ENCODE assay signal across 8 cellular contexts in the genomic region with DNA sequence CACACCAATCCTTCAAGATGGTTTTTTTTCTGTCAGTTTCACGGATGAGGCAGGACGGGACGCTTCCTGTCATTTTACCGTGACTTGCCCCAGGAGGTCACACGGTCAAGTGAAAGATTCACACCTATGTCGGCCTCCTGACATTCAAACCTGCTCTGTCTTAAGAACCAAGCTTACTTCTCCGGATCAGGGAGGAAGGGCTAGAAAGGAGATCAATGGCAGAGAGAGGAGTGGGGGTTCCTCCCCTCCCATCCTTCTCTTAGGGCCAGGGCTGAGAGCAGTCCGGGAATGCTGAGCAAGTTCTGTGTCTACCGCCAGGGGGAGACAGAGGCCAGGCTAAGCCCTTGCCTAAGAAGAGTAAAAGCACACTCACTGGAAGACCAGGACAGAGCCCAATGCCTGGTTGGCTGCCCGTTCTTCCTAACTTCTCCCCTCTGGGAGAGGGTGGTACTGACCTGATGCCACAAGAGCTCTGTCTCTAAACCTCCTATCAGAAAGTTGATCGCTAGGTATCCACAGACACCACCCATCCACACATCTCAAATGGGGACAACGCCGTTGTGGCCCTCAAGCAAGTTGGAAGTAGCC. TPM values are rescaled to one million over a fixed set of nuclear protein-coding genes. Genes with fewer than 3 reads are reported as not detected.
DNase-seq lines count a peak whose midpoint lies in the region; ATAC-seq, FAIRE-seq and TF ChIP-seq lines count a peak whose summit lies in the region.

No MANE protein-coding gene starts in this region.

- FAIRE-seq in pancreas (lab: Jason Lieb, UNC): no peak

- peak overlapping the region; percentile 78 for H3K4me3 Mint-ChIP-seq in activated naive CD8-positive, alpha-beta T cell treated with anti-CD3 and anti-CD28 coated beads, Interleukin-2, amount 10 ng/mL, durations not matched to agents 7 days and 5 days

- H3K9me3 ChIP-seq in pancreas (no peaks in the 10 kb centered on the region), thyroid gland (no peaks in the 10 kb centered on the region)

- H3K4me1 Mint-ChIP-seq in activated naive CD8-positive, alpha-beta T cell treated with anti-CD3 and anti-CD28 coated beads, Interleukin-2, amount 10 ng/mL, durations not matched to agents 7 days and 5 days: peaks cover 17% of the 10 kb centered on the region

- peak; percentile 22 for ATAC-seq in GM21576 (IDR thresholded peaks at IDR 0.05; ENCODE audit: unreplicated experiment)
- ATAC-seq in activated naive CD8-positive, alpha-beta T cell treated with anti-CD3 and anti-CD28 coated beads, Interleukin-2, amount 10 ng/mL, durations not matched to agents 7 days and 5 days (ENCODE audit: low read depth): peak; percentile 14
- ATAC-seq in pancreas: peak; percentile 74 to 86 (median 79)

- no peaks in the 10 kb centered on the region for H3K36me3 Mint-ChIP-seq in activated naive CD8-positive, alpha-beta T cell treated with anti-CD3 and anti-CD28 coated beads, Interleukin-2, amount 10 ng/mL, durations not matched to agents 7 days and 5 days

- peak overlapping the region in 2 of 4 donors; percentile 58 to 73 for H3K27ac ChIP-seq in pancreas
- peak overlapping the region; percentile 19 to 64 (median 47) for H3K27ac ChIP-seq in thyroid gland

- H3K27ac Mint-ChIP-seq in activated naive CD8-positive, alpha-beta T cell treated with anti-CD3 and anti-CD28 coated beads, Interleukin-2, amount 10 ng/mL, durations not matched to agents 7 days and 5 days: no peak overlapping the region

- intact Hi-C loops in cardiac septum (cut with DNase I) (loop anchor here (1.0 to 5.0 kb wide), 4 partner anchors 161 to 357 kb away; a partner anchor contains a TSS), pancreas (cut with DNase I) (loop anchor here in 2 of 3 donors (5.0 to 10.0 kb wide), 2 partner anchors 86 to 329 kb away; no protein-coding TSS in a partner anchor), thyroid gland (cut with DNase I) (loop anchor here (2.0 kb wide), 1 partner anchor 89 kb away; no protein-coding TSS in a partner anchor)

- whole genome bisulfite sequencing in pancreas, 2 donors: 14 to 16% methylated on average over 13 of the region's 13 CpGs
- 14 to 17% methylated on average over 13 of the region's 13 CpGs for WGBS in thyroid gland, 2 donors

- POLR2A ChIA-PET in activated naive CD8-positive, alpha-beta T cell treated with anti-CD3 and anti-CD28 coated beads, Interleukin-2, amount 10 ng/mL, durations not matched to agents 7 days and 5 days (lab: Charles Lee): interaction anchor here (1.4 to 2.0 kb wide), 2 partner anchors 14 to 97 kb away, joined by 6 to 9 read pairs; a partner anchor contains a TSS

- H3K36me3 ChIP-seq in pancreas (no peaks in the 10 kb centered on the region), thyroid gland (no peaks in the 10 kb centered on the region)

- no peak for TF ChIP-seq POLR2A in thyroid gland (IDR thresholded peaks at IDR 0.05)

- DNase-seq in CMK (ENCODE audit: low read depth) (peak; percentile 85), NCI-H1092 treated with DMSO at 0.1 percent for 48 hours (lab: John Stamatoyannopoulos, UW) (peak; percentile 76), SKM-1 treated with dmso at 0.1 percent for 144 hours (lab: John Stamatoyannopoulos, UW; ENCODE audit: unreplicated experiment) (peak; percentile 69), cardiac septum (ENCODE audit: low spot score) (peak; percentile 91), pancreas (peak; percentile 80 to 91 (median 90)), thyroid gland (peak; percentile 86 to 89)
- DNase-seq in activated naive CD8-positive, alpha-beta T cell treated with anti-CD3 and anti-CD28 coated beads, Interleukin-2, amount 10 ng/mL, durations not matched to agents 7 days and 5 days: peak; percentile 80

- peak; percentile 86 to 94 (median 90) for TF ChIP-seq CTCF in pancreas (IDR thresholded peaks at IDR 0.05)
- TF ChIP-seq CTCF in thyroid gland (IDR thresholded peaks at IDR 0.05): peak; percentile 76 to 98 (median 94)

- H3K4me3 ChIP-seq in pancreas (peak overlapping the region in 3 of 4 donors; percentile 52 to 83 (median 59)), thyroid gland (replicated peaks in 1 of 3) (peak overlapping the region in 2 of 3 donors; percentile 60 to 63)

- peaks cover 41% of the 10 kb centered on the region for H3K27me3 Mint-ChIP-seq in activated naive CD8-positive, alpha-beta T cell treated with anti-CD3 and anti-CD28 coated beads, Interleukin-2, amount 10 ng/mL, durations not matched to agents 7 days and 5 days

- H3K4me1 ChIP-seq in pancreas: peaks cover 0 to 9% (median 5%) of the 10 kb centered on the region in 3 donors
- peaks cover 21 to 25% of the 10 kb centered on the region in 2 donors for H3K4me1 ChIP-seq in thyroid gland

- H3K27me3 ChIP-seq in pancreas (no peaks in the 10 kb centered on the region), thyroid gland (no peaks in the 10 kb centered on the region)

- no peaks in the 10 kb centered on the region for H3K9me3 Mint-ChIP-seq in activated naive CD8-positive, alpha-beta T cell treated with anti-CD3 and anti-CD28 coated beads, Interleukin-2, amount 10 ng/mL, durations not matched to agents 7 days and 5 days

RNA-seq across cellular contexts. Expression of a gene that starts 1.1 kb away (rescaled TPM):
- total RNA-seq in activated naive CD8-positive, alpha-beta T cell treated with anti-CD3 and anti-CD28 coated beads, Interleukin-2, amount 10 ng/mL, durations not matched to agents 7 days and 5 days: under 1 TPM in 1 of 2 experiments, not detected in 1; 0.25 TPM
- 10.7 TPM for total RNA-seq in cardiac septum
- total RNA-seq in pancreas: 1 to 10 TPM in 1 of 6 donors, under 1 TPM in 5; 0.20 to 1.6 (median 0.87) TPM
- 1 to 10 TPM in 1 of 2 donors, under 1 TPM in 1; 0.68 to 1.1 TPM for polyA plus RNA-seq in pancreas
- total RNA-seq in thyroid gland: 1 to 10 TPM; 1.7 to 4.8 (median 3.0) TPM

RNA-seq across cellular contexts. Expression of a gene that starts 9.3 kb away (rescaled TPM):
- total RNA-seq in activated naive CD8-positive, alpha-beta T cell treated with anti-CD3 and anti-CD28 coated beads, Interleukin-2, amount 10 ng/mL, durations not matched to agents 7 days and 5 days: 10 to 100 TPM; 81.2 to 85.5 TPM
- total RNA-seq in cardiac septum: 270 TPM
- total RNA-seq in pancreas: 100 to 1,000 TPM in 1 of 6 donors, 10 to 100 TPM in 5; 44.0 to 105 (median 53.5) TPM
- 10 to 100 TPM; 91.5 to 94.5 TPM for polyA plus RNA-seq in pancreas
- total RNA-seq in thyroid gland: 100 to 1,000 TPM; 125 to 188 (median 175) TPM

RNA-seq across cellular contexts. Expression of a gene that starts 41.8 kb away (rescaled TPM):
- total RNA-seq in activated naive CD8-positive, alpha-beta T cell treated with anti-CD3 and anti-CD28 coated beads, Interleukin-2, amount 10 ng/mL, durations not matched to agents 7 days and 5 days: 100 to 1,000 TPM; 124 to 130 TPM
- total RNA-seq in cardiac septum (18.3 TPM), pancreas (10 to 100 TPM; 17.7 to 43.5 (median 20.4) TPM), thyroid gland (10 to 100 TPM; 20.2 to 27.7 (median 27.5) TPM)
- polyA plus RNA-seq in pancreas: 10 to 100 TPM; 75.5 to 89.9 TPM

Comparison
In these comparisons a context has a peak if more than half of its experiments do, and no peak if none do; other contexts are left out.
1. ATAC-seq: peak in every context shown above with its lines; median percentile 79 in pancreas; 22 in GM21576; 14 in activated naive CD8-positive, alpha-beta T cell treated with anti-CD3 and anti-CD28 coated beads, Interleukin-2, amount 10 ng/mL, durations not matched to agents 7 days and 5 days.